In the genomic region with DNA sequence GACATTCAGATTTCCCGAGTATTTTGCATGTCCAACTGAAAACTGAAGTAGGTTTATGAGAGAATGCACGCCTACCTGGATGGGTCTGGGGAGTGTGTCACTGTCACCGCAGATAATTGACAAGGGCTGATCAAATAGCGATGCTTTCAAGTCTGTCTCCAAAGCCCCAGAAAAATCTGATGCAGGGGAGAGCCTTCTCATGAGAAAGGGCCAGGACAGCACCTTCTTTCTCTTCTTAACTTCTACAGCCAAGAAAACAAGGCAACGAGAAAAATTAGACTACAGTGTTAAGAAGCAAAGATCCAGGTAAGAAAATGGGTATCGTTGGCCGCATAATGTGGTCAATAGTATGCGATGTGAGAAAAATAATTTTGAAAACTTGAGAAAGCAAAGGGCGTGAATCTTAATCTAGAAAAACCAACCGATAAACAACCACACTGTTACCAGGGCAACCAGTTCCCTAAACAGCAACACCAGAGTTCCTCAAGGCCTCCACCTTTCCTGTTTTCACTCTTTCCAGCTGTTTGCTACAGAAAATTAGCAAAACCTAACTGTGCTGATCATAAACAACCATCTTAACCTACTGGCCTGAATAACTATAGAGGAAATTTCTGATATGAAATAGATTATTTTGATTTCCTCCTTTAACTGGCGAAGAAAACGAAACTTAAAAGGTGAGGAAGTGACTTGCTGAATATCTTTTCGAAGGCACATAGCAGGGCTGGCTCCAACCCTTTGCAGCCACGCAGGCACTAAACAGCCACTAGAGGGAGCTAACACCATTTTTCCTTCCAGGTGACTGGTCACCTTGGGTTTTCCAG, we compare ENCODE assay signal across 8 cellular contexts. TPM values are rescaled to one million over a fixed set of nuclear protein-coding genes. Genes with fewer than 3 reads are reported as not detected.
DNase-seq lines count a peak whose midpoint lies in the region; ATAC-seq and TF ChIP-seq lines count a peak whose summit lies in the region.

No MANE protein-coding gene starts in this region.

- H3K4me3 ChIP-seq in LNCaP clone FGC (ENCODE audit: low read depth, low read length) = no peak overlapping the region
- H3K4me3 ChIP-seq in tibial nerve = peak overlapping the region in 2 of 4 donors; percentile 42 to 45

- ATAC-seq in GM21526 (IDR thresholded peaks at IDR 0.05; ENCODE audit: low FRiP score, unreplicated experiment) (peak; percentile 47), foreskin keratinocyte (peak; percentile 76)

- H3K36me3 Mint-ChIP-seq in neural crest cell (ENCODE audit: low read depth) = no peaks in the 10 kb centered on the region

- DNase-seq in D341Med (ENCODE audit: low spot score) = peak; percentile 79
- DNase-seq in LNCaP clone FGC (ENCODE audit: low read depth) = no peak
- DNase-seq in SHP77 treated with DMSO at 0.1 percent for 48 hours (lab: John Stamatoyannopoulos, UW) = peak; percentile 58
- DNase-seq in activated naive CD4-positive, alpha-beta T cell treated with Interleukin-2 at 50 U/mL for 16 hours = peak; percentile 75
- DNase-seq in foreskin keratinocyte = peak; percentile 66 to 81
- DNase-seq in neural crest cell (ENCODE audit: low read depth, low spot score) = peak; percentile 38
- peak in 1 of 2 donors; percentile 45 for DNase-seq in tibial nerve (ENCODE audit: low spot score in 2 of 2)

- H3K27me3 ChIP-seq in foreskin keratinocyte (no peaks in the 10 kb centered on the region), tibial nerve (no peaks in the 10 kb centered on the region)

- TF ChIP-seq POLR2A in tibial nerve (IDR thresholded peaks at IDR 0.05) = no peak

- peak in 1 of 2 donors; percentile 37 for TF ChIP-seq EP300 in tibial nerve (IDR thresholded peaks at IDR 0.05)

- H3K27ac Mint-ChIP-seq in neural crest cell (ENCODE audit: unreplicated experiment) = no peak overlapping the region

- no peaks in the 10 kb centered on the region for H3K4me1 Mint-ChIP-seq in neural crest cell

- H3K27ac ChIP-seq in foreskin keratinocyte = peak overlapping the region; percentile 81
- peak overlapping the region in 3 of 4 donors; percentile 31 to 69 (median 58) for H3K27ac ChIP-seq in tibial nerve

- H3K36me3 ChIP-seq in tibial nerve = no peaks in the 10 kb centered on the region

- no peak overlapping the region for H3K4me3 Mint-ChIP-seq in neural crest cell

- H3K4me1 ChIP-seq in foreskin keratinocyte (peaks cover 28% of the 10 kb centered on the region), tibial nerve (peaks cover 0 to 24% (median 4%) of the 10 kb centered on the region in 4 donors)

- peaks cover 19% of the 10 kb centered on the region for H3K27me3 Mint-ChIP-seq in neural crest cell (ENCODE audit: low read depth)

- TF ChIP-seq CTCF in LNCaP clone FGC (IDR thresholded peaks at IDR 0.05; ENCODE audit: control insufficient read depth, extremely low read depth, insufficient read depth) (peak; percentile 80), foreskin keratinocyte (conservative IDR thresholded peaks at IDR 0.05) (peak; percentile 97), neural crest cell (conservative IDR thresholded peaks at IDR 0.05) (peak; percentile 99), tibial nerve (IDR thresholded peaks at IDR 0.05) (peak; percentile 76 to 92 (median 81))

- H3K9me3 Mint-ChIP-seq in neural crest cell = no peaks in the 10 kb centered on the region

- no peaks in the 10 kb centered on the region for H3K9me3 ChIP-seq in tibial nerve

- 53 to 54% methylated on average over 14 of the region's 14 CpGs for WGBS in tibial nerve, 2 donors

RNA-seq across cellular contexts. Expression of a gene that starts 2.6 kb away (rescaled TPM):
- 0.07 TPM in 2 replicates for total RNA-seq in foreskin keratinocyte
- 0.03 and 0.06 TPM in 2 replicates for polyA plus RNA-seq in foreskin keratinocyte
- total RNA-seq in neural crest cell = not detected in 2 replicates
- total RNA-seq in tibial nerve = 1 to 10 TPM; 2.7 to 9.8 (median 4.6) TPM

RNA-seq across cellular contexts. Expression of a gene that starts 42.2 kb away (rescaled TPM):
- 5.8 and 6.9 TPM in 2 replicates for total RNA-seq in foreskin keratinocyte
- 2.1 and 2.2 TPM in 2 replicates for polyA plus RNA-seq in foreskin keratinocyte
- 5.4 and 6.0 TPM in 2 replicates for total RNA-seq in neural crest cell
- 10 to 100 TPM in 3 of 4 donors, 1 to 10 TPM in 1; 8.2 to 11.6 (median 11.0) TPM for total RNA-seq in tibial nerve
